8 cellular contexts compared by ENCODE assay signal in genomic region chr6:3913077-3913957, GRCh38.
DNase-seq lines count a peak whose midpoint lies in the region; ATAC-seq and TF ChIP-seq lines count a peak whose summit lies in the region.

No MANE protein-coding gene starts in this region.

- no peaks in the 10 kb centered on the region for H3K27me3 Mint-ChIP-seq in nephron (ENCODE audit: low read depth)
- H3K27me3 Mint-ChIP-seq in activated CD8-positive, alpha-beta T cell treated with anti-CD3 and anti-CD28 coated beads, Interleukin-2, amount 10 ng/mL, durations not matched to agents 7 days and 5 days (ENCODE audit: low read depth), result peaks cover 49% of the 10 kb centered on the region

- no peak for TF ChIP-seq CTCF in epithelial cell of esophagus (IDR thresholded peaks at IDR 0.05; ENCODE audit: insufficient read depth, low read depth, low read length, missing control alignments)
- no peak for TF ChIP-seq CTCF in nephron (IDR thresholded peaks at IDR 0.05; ENCODE audit: unreplicated experiment in 3 of 3)

- H3K27ac Mint-ChIP-seq in nephron, result peak overlapping the region; percentile 93 to 98 (median 94)
- H3K27ac Mint-ChIP-seq in activated CD8-positive, alpha-beta T cell treated with anti-CD3 and anti-CD28 coated beads, Interleukin-2, amount 10 ng/mL, durations not matched to agents 7 days and 5 days, result no peak overlapping the region

- H3K36me3 Mint-ChIP-seq in nephron (ENCODE audit: low read depth), result no peaks in the 10 kb centered on the region
- H3K36me3 Mint-ChIP-seq in activated CD8-positive, alpha-beta T cell treated with anti-CD3 and anti-CD28 coated beads, Interleukin-2, amount 10 ng/mL, durations not matched to agents 7 days and 5 days (ENCODE audit: low read depth), result peaks cover 3% of the 10 kb centered on the region

- H3K9me3 Mint-ChIP-seq in nephron, result peaks cover 4% of the 10 kb centered on the region
- H3K9me3 Mint-ChIP-seq in activated CD8-positive, alpha-beta T cell treated with anti-CD3 and anti-CD28 coated beads, Interleukin-2, amount 10 ng/mL, durations not matched to agents 7 days and 5 days (ENCODE audit: insufficient read depth), result no peaks in the 10 kb centered on the region

- peak; percentile 63 for DNase-seq in Ammon's horn (ENCODE audit: low spot score)
- peak; percentile 90 for DNase-seq in NCI-H446 treated with DMSO at 0.1 percent for 48 hours (lab: John Stamatoyannopoulos, UW)
- DNase-seq in epithelial cell of esophagus (ENCODE audit: low read depth), result peak; percentile 96
- DNase-seq in T-helper 9 cell, result no peak
- no peak for DNase-seq in effector CD8-positive, alpha-beta T cell (lab: John Stamatoyannopoulos, UW)
- DNase-seq in activated CD8-positive, alpha-beta T cell treated with anti-CD3 and anti-CD28 coated beads, Interleukin-2, amount 10 ng/mL, durations not matched to agents 7 days and 5 days, result no peak

- H3K4me1 Mint-ChIP-seq in nephron, result peaks cover 44% of the 10 kb centered on the region
- peaks cover 33% of the 10 kb centered on the region for H3K4me1 Mint-ChIP-seq in activated CD8-positive, alpha-beta T cell treated with anti-CD3 and anti-CD28 coated beads, Interleukin-2, amount 10 ng/mL, durations not matched to agents 7 days and 5 days (ENCODE audit: low read depth)

- CTCF ChIA-PET in activated CD8-positive, alpha-beta T cell treated with anti-CD3 and anti-CD28 coated beads, Interleukin-2, amount 10 ng/mL, durations not matched to agents 7 days and 5 days (lab: Charles Lee), result interaction anchor here (1.5 to 3.4 kb wide), 3 partner anchors 64 to 108 kb away, joined by 4 to 9 read pairs (median 6); partner anchors contain the start of gene FAM50B

- no peak overlapping the region for H3K4me3 ChIP-seq in epithelial cell of esophagus (ENCODE audit: low read length)

- no peak for ATAC-seq in activated CD8-positive, alpha-beta T cell treated with anti-CD3 and anti-CD28 coated beads, Interleukin-2, amount 10 ng/mL, durations not matched to agents 7 days and 5 days
- no peak for ATAC-seq in GM19455 (IDR thresholded peaks at IDR 0.05; ENCODE audit: unreplicated experiment)

- no peak overlapping the region for H3K4me3 Mint-ChIP-seq in nephron
- no peak overlapping the region for H3K4me3 Mint-ChIP-seq in activated CD8-positive, alpha-beta T cell treated with anti-CD3 and anti-CD28 coated beads, Interleukin-2, amount 10 ng/mL, durations not matched to agents 7 days and 5 days

- POLR2A ChIA-PET in activated CD8-positive, alpha-beta T cell treated with anti-CD3 and anti-CD28 coated beads, Interleukin-2, amount 10 ng/mL, durations not matched to agents 7 days and 5 days (lab: Charles Lee), result no interaction called here

Comparison
In these comparisons a context has a peak if more than half of its experiments do, and no peak if none do; other contexts are left out.
1. DNase-seq: peak in Ammon's horn (single experiment), NCI-H446 treated with DMSO at 0.1 percent for 48 hours (single experiment) and epithelial cell of esophagus (single experiment); none in T-helper 9 cell (single experiment), effector CD8-positive, alpha-beta T cell (single experiment) and activated CD8-positive, alpha-beta T cell treated with anti-CD3 and anti-CD28 coated beads, Interleukin-2, amount 10 ng/mL, durations not matched to agents 7 days and 5 days (single experiment).